In genomic region chr16:2142942-2143868, GRCh38 we compare ENCODE assay signal across 18 cellular contexts. TPM values are rescaled to one million over a fixed set of nuclear protein-coding genes. Genes with fewer than 3 reads are reported as not detected.
DNase-seq lines count a peak whose midpoint lies in the region; ATAC-seq and TF ChIP-seq lines count a peak whose summit lies in the region.
"Had no signal": no experiment of that assay in that cellular context is flagged by ENCODE, and none has a peak within 500 bp of the region (broad histone marks: within the 10 kb centered on the region; RNA-seq: fewer than 3 reads in every experiment).

No MANE protein-coding gene starts in this region.

- H3K9ac ChIP-seq in BLaER1 = no peak overlapping the region

- TF ChIP-seq CTCF in WERI-Rb-1 (IDR thresholded peaks at IDR 0.05; ENCODE audit: low read depth, low read length) = no peak

- ATAC-seq in HG02759 (IDR thresholded peaks at IDR 0.05; ENCODE audit: unreplicated experiment) = no peak
- ATAC-seq: naive thymus-derived CD4-positive, alpha-beta T cell; Panc1; right lobe of liver had no signal

- H3K27ac ChIP-seq in BLaER1 (no peak overlapping the region), WERI-Rb-1 (peak overlapping the region; percentile 25; the same call in 1 of the 2 replicates)
- H3K27ac ChIP-seq: left ventricle myocardium inferior, right lobe of liver had no signal

- DNase-seq in Ammon's horn (ENCODE audit: low spot score) (peak; percentile 65), WERI-Rb-1 (no peak), islet precursor cell (peak; percentile 62), kidney glomerular epithelial cell (lab: John Stamatoyannopoulos, UW) (no peak), ureter (ENCODE audit: low spot score) (no peak)
- DNase-seq: activated CD8-positive, alpha-beta memory T cell treated with anti-CD3 and anti-CD28 coated beads for 24 hours; activated naive CD4-positive, alpha-beta T cell treated with anti-CD3 and anti-CD28 coated beads for 36 hours; HFFc6; left ventricle myocardium inferior; MV-4-11; naive thymus-derived CD4-positive, alpha-beta T cell; NCI-H2227 treated with DMSO at 0.1 percent for 48 hours; T1000 had no signal

- H3K4me3 ChIP-seq in BLaER1 (no peak overlapping the region), WERI-Rb-1 (ENCODE audit: low read depth, low read length) (no peak overlapping the region)
- H3K4me3 ChIP-seq: left ventricle myocardium inferior, right lobe of liver had no signal

- peaks cover 41% of the 10 kb centered on the region for H3K4me1 ChIP-seq in BLaER1

- H3K36me3 ChIP-seq in BLaER1 (no peaks in the 10 kb centered on the region), WERI-Rb-1 (no peaks in the 10 kb centered on the region)
- H3K36me3 ChIP-seq: left ventricle myocardium inferior, right lobe of liver had no signal

- H3K27me3 ChIP-seq in BLaER1 = no peaks in the 10 kb centered on the region
- H3K27me3 ChIP-seq in WERI-Rb-1 (ENCODE audit: insufficient read depth, low read depth, severe bottlenecking) = no peaks in the 10 kb centered on the region
- H3K27me3 ChIP-seq: right lobe of liver had no signal

- no peaks in the 10 kb centered on the region for H3K9me3 ChIP-seq in BLaER1
- H3K9me3 ChIP-seq in WERI-Rb-1 (ENCODE audit: severe bottlenecking) = no peaks in the 10 kb centered on the region
- H3K9me3 ChIP-seq: left ventricle myocardium inferior, right lobe of liver had no signal

- peaks cover 26% of the 10 kb centered on the region for H4K20me1 ChIP-seq in BLaER1

- peak overlapping the region; percentile 24 for H3K4me2 ChIP-seq in BLaER1

RNA-seq across cellular contexts. Expression of gene RAB26, which starts 5.2 kb away (rescaled TPM):
- total RNA-seq in ureter = 0.83 TPM
- total RNA-seq: activated naive CD4-positive, alpha-beta T cell treated with anti-CD3 and anti-CD28 coated beads for 36 hours had no signal

RNA-seq across cellular contexts. Expression of gene PKD1, which starts 7.5 kb away (rescaled TPM):
- 165 TPM for total RNA-seq in ureter

RNA-seq across cellular contexts. Expression of gene TRAF7, which starts 12.4 kb away (rescaled TPM):
- 76.2 TPM for total RNA-seq in ureter

RNA-seq across cellular contexts. Expression of gene CASKIN1, which starts 53.2 kb away (rescaled TPM):
- total RNA-seq in ureter = 0.05 TPM
- total RNA-seq: CD4-positive, alpha-beta memory T cell; right lobe of liver had no signal

Comparison
In these comparisons a context has a peak if more than half of its experiments do, and no peak if none do; other contexts are left out.
1. DNase-seq: peak in Ammon's horn (single experiment) and islet precursor cell (single experiment); none in WERI-Rb-1 (single experiment), kidney glomerular epithelial cell (single experiment) and ureter (single experiment).